Comparison of ENCODE assay signal across 28 cellular contexts in the genomic region with DNA sequence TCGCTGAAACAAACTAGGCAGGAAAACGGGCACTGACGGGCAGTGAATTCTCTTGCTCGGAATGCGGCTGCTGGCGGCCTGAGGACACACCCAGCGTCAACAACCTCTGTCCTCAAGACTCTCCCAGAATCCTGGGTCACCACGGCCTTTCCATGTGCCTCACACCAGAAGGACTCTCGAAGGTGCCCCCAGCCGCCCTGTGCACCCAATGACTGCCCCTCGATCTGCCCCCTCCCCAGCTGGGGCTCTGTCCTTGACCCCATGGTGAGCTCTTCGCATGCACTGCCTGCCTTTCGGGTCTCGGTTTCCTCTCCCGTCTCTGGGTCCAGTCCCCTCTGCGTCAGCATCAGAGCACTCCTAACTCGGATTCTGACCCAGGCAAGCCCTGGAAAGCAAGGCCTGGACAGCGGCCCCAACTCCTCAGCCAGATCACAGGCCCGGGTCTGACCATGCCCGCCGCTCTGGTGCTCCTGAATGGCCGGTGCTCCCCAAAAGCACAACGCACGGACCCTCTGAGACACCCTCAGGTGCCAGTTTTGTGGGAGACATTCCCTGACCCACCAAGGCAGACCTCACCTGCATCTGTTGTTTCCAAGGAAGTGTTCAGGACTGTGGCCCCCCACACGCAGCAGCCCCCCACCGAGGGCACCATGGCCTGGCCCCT. TPM values are rescaled to one million over a fixed set of nuclear protein-coding genes. Genes with fewer than 3 reads are reported as not detected.
DNase-seq lines count a peak whose midpoint lies in the region; ATAC-seq, FAIRE-seq and TF ChIP-seq lines count a peak whose summit lies in the region.
"Had no signal": no experiment of that assay in that cellular context is flagged by ENCODE, and none has a peak within 500 bp of the region (broad histone marks: within the 10 kb centered on the region; RNA-seq: fewer than 3 reads in every experiment).

No MANE protein-coding gene starts in this region.

- no peak overlapping the region for H2BK120ac ChIP-seq in neuronal stem cell (ENCODE audit: low read depth, low read length)

- H2BK5ac ChIP-seq in neuronal stem cell (ENCODE audit: low read length) = no peak overlapping the region

- H3K4me1 ChIP-seq in left ventricle myocardium inferior (peaks cover 57% of the 10 kb centered on the region), kidney (ENCODE audit: control insufficient read depth in 1 of 2, insufficient read depth in 1 of 2, low read depth in 1 of 2, low read length in 2 of 2) (peaks cover 0 to 2% of the 10 kb centered on the region in 2 donors), neuronal stem cell (ENCODE audit: control insufficient read depth in 2 of 2, insufficient read depth in 1 of 2, low read depth in 1 of 2, low read length in 2 of 2) (peaks cover 0 to 2% of the 10 kb centered on the region in 2 donors), upper lobe of right lung (no peaks in the 10 kb centered on the region)

- H3K4me3 ChIP-seq in left ventricle myocardium inferior (no peak overlapping the region), kidney (ENCODE audit: low read length in 2 of 2) (no peak overlapping the region), neuronal stem cell (ENCODE audit: low read length in 2 of 2) (peak overlapping the region in 1 of 2 donors; percentile 32), upper lobe of right lung (no peak overlapping the region)
- H3K4me3 ChIP-seq: heart left ventricle, SK-N-MC had no signal

- H3K4ac ChIP-seq in neuronal stem cell (ENCODE audit: low read length) = no peak overlapping the region

- no peak overlapping the region for H4K8ac ChIP-seq in neuronal stem cell (ENCODE audit: low read depth, low read length)

- no peak overlapping the region for H3K4me3 Mint-ChIP-seq in activated T-cell treated with anti-CD3 and anti-CD28 coated beads, Interleukin-2, amount 50 U/mL, for 72 hours
- H3K4me3 Mint-ChIP-seq: activated T-helper 17 cell treated with anti-CD3 and anti-CD28 coated beads, Interleukin-2, amount 50 U/mL, for 72 hours; CD4-positive, CD25-positive, alpha-beta regulatory T cell; HFFc6 had no signal

- H2BK12ac ChIP-seq in neuronal stem cell (ENCODE audit: low read length) = no peak overlapping the region

- ATAC-seq in Right ventricle myocardium inferior (no peak), upper lobe of right lung (peak; percentile 70)
- no peak for ATAC-seq in activated T-cell treated with anti-CD3 and anti-CD28 coated beads, Interleukin-2, amount 50 U/mL, for 72 hours (replicated peaks in 1 of 2)
- ATAC-seq: activated T-helper 17 cell treated with anti-CD3 and anti-CD28 coated beads, Interleukin-2, amount 50 U/mL, for 72 hours; heart left ventricle; Panc1 had no signal

- H2AFZ ChIP-seq in neuronal stem cell (ENCODE audit: low read length) = no peak overlapping the region

- H3K9me3 Mint-ChIP-seq in activated T-cell treated with anti-CD3 and anti-CD28 coated beads, Interleukin-2, amount 50 U/mL, for 72 hours = no peaks in the 10 kb centered on the region
- H3K9me3 Mint-ChIP-seq: activated T-helper 17 cell treated with anti-CD3 and anti-CD28 coated beads, Interleukin-2, amount 50 U/mL, for 72 hours; CD4-positive, CD25-positive, alpha-beta regulatory T cell; HFFc6 had no signal

- H2BK15ac ChIP-seq in neuronal stem cell (ENCODE audit: low read length) = no peak overlapping the region

- peak; percentile 14 for DNase-seq in left ventricle myocardium inferior
- DNase-seq in Right ventricle myocardium inferior (ENCODE audit: missing footprints) = no peak
- DNase-seq in kidney = peak; percentile 60
- no peak for DNase-seq in neuronal stem cell (ENCODE audit: low spot score)
- no peak for DNase-seq in upper lobe of right lung
- no peak for DNase-seq in NCI-H69 (lab: John Stamatoyannopoulos, UW)
- DNase-seq in activated T-cell treated with anti-CD3 and anti-CD28 coated beads, Interleukin-2, amount 50 U/mL, for 72 hours = no peak
- DNase-seq in AG08395 (ENCODE audit: low spot score) = no peak
- DNase-seq: activated CD4-positive, alpha-beta T cell treated with anti-CD3 and anti-CD28 coated beads, Interleukin-2, amount 50 U/mL, for 48 hours; activated CD8-positive, alpha-beta memory T cell treated with anti-CD3 and anti-CD28 coated beads, Interleukin-2, amount 50 U/mL, for 48 hours; activated naive CD4-positive, alpha-beta T cell treated with anti-CD3 and anti-CD28 coated beads, Interleukin-2, amount 50 U/mL, for 16 hours; amniotic stem cell; CD4-positive, CD25-positive, alpha-beta regulatory T cell; effector CD8-positive, alpha-beta T cell; HFFc6; Karpas-422; kidney glomerular epithelial cell; mesendoderm; NCI-H1436 treated with DMSO at 0.1 percent for 48 hours; NCI-H510A treated with DMSO at 0.1 percent for 48 hours; NK-92 treated with Interleukin-12 subunit alpha and Interleukin-12 subunit beta, amount 100 ng/mL, for 24 hours had no signal

- no peak overlapping the region for H4K91ac ChIP-seq in neuronal stem cell (ENCODE audit: low read depth, low read length, poor library complexity)

- TF ChIP-seq CTCF in left ventricle myocardium inferior (IDR thresholded peaks at IDR 0.05; ENCODE audit: borderline replicate concordance) (no peak), kidney (IDR thresholded peaks at IDR 0.05; ENCODE audit: borderline replicate concordance, extremely low read depth, insufficient read depth) (no peak), upper lobe of right lung (IDR thresholded peaks at IDR 0.05) (no peak)

- H3K79me1 ChIP-seq in neuronal stem cell (ENCODE audit: low read depth, low read length) = no peaks in the 10 kb centered on the region

- H3K36me3 ChIP-seq in left ventricle myocardium inferior (peaks cover 45% of the 10 kb centered on the region), kidney (ENCODE audit: control insufficient read depth in 1 of 2, insufficient read depth in 2 of 2, low read length in 2 of 2) (peaks cover 9 to 12% of the 10 kb centered on the region in 2 donors), neuronal stem cell (replicated peaks in 1 of 2; ENCODE audit: control insufficient read depth in 2 of 2, insufficient read depth in 2 of 2, low read length in 2 of 2) (peaks cover 2 to 15% of the 10 kb centered on the region in 2 donors), upper lobe of right lung (peaks cover 29% of the 10 kb centered on the region)

- no peaks in the 10 kb centered on the region for H3K27me3 ChIP-seq in left ventricle myocardium inferior (ENCODE audit: low read depth)
- H3K27me3 ChIP-seq in neuronal stem cell (ENCODE audit: control insufficient read depth in 3 of 3, insufficient read depth in 3 of 3, low read depth in 1 of 3, low read length in 3 of 3) = no peaks in the 10 kb centered on the region
- H3K27me3 ChIP-seq in upper lobe of right lung = no peaks in the 10 kb centered on the region
- H3K27me3 ChIP-seq: brain microvascular endothelial cell, heart left ventricle had no signal

- no peak overlapping the region for H3K14ac ChIP-seq in neuronal stem cell (ENCODE audit: low read length)

- no peak overlapping the region for H3K4me2 ChIP-seq in neuronal stem cell (ENCODE audit: insufficient read depth, low read length, poor library complexity, severe bottlenecking)

- intact Hi-C loops in left ventricle myocardium inferior (cut with micrococcal nuclease) = no loop called here
- intact Hi-C loops in Right ventricle myocardium inferior (cut with DNase I) = loop anchor here (5.0 kb wide), 1 partner anchor 52 kb away; no protein-coding TSS in a partner anchor
- intact Hi-C loops in kidney (cut with DNase I) = no loop called here
- intact Hi-C loops in upper lobe of right lung (cut with DNase I) = no loop called here

- H3K27ac Mint-ChIP-seq in activated T-cell treated with anti-CD3 and anti-CD28 coated beads, Interleukin-2, amount 50 U/mL, for 72 hours = no peak overlapping the region
- H3K27ac Mint-ChIP-seq: activated T-helper 17 cell treated with anti-CD3 and anti-CD28 coated beads, Interleukin-2, amount 50 U/mL, for 72 hours; CD4-positive, CD25-positive, alpha-beta regulatory T cell; HFFc6 had no signal

- H3K9ac ChIP-seq in kidney (ENCODE audit: low read length in 2 of 2) (no peak overlapping the region), neuronal stem cell (ENCODE audit: low read depth, low read length, poor library complexity) (no peak overlapping the region)

- peaks cover 2% of the 10 kb centered on the region in 2 donors for H3K36me3 Mint-ChIP-seq in activated T-cell treated with anti-CD3 and anti-CD28 coated beads, Interleukin-2, amount 50 U/mL, for 72 hours (ENCODE audit: insufficient read depth in 2 of 2)

- H3K27ac ChIP-seq in left ventricle myocardium inferior (replicated peaks) (peak overlapping the region; percentile 74), kidney (ENCODE audit: low read depth in 2 of 2, low read length in 2 of 2) (no peak overlapping the region), neuronal stem cell (replicated peaks; ENCODE audit: low read length) (no peak overlapping the region), upper lobe of right lung (peak overlapping the region; percentile 51)
- H3K27ac ChIP-seq: 22Rv1, brain microvascular endothelial cell, SK-N-MC had no signal

- no peak overlapping the region for H2AK5ac ChIP-seq in neuronal stem cell (ENCODE audit: low read depth, low read length)

- H3K18ac ChIP-seq in neuronal stem cell (ENCODE audit: low read length) = no peak overlapping the region

- FAIRE-seq in kidney (lab: Jason Lieb, UNC) = no peak
- FAIRE-seq: D721Med had no signal

- no peaks in the 10 kb centered on the region for H3K4me1 Mint-ChIP-seq in activated T-cell treated with anti-CD3 and anti-CD28 coated beads, Interleukin-2, amount 50 U/mL, for 72 hours (ENCODE audit: low read depth)
- H3K4me1 Mint-ChIP-seq: CD4-positive, CD25-positive, alpha-beta regulatory T cell had no signal

- H3K23ac ChIP-seq in neuronal stem cell (ENCODE audit: low read depth, low read length, poor library complexity) = peak overlapping the region; percentile 5

- WGBS in neuronal stem cell (ENCODE audit: extremely low coverage in 2 of 2, insufficient read length in 2 of 2, insufficient replicate concordance in 1 of 2), 2 donors = no CpG with 5 or more reads among the region's 26 CpGs

- no peaks in the 10 kb centered on the region for H3K27me3 Mint-ChIP-seq in activated T-cell treated with anti-CD3 and anti-CD28 coated beads, Interleukin-2, amount 50 U/mL, for 72 hours (ENCODE audit: low read depth)
- H3K27me3 Mint-ChIP-seq: activated T-helper 17 cell treated with anti-CD3 and anti-CD28 coated beads, Interleukin-2, amount 50 U/mL, for 72 hours; CD4-positive, CD25-positive, alpha-beta regulatory T cell had no signal

- no peaks in the 10 kb centered on the region for H3K9me3 ChIP-seq in left ventricle myocardium inferior (replicated peaks)
- H3K9me3 ChIP-seq in kidney (ENCODE audit: control insufficient read depth in 1 of 2, low read length in 2 of 2) = no peaks in the 10 kb centered on the region
- no peaks in the 10 kb centered on the region for H3K9me3 ChIP-seq in neuronal stem cell (replicated peaks in 1 of 2; ENCODE audit: control insufficient read depth in 2 of 2, insufficient read depth in 1 of 2, low read depth in 1 of 2, low read length in 2 of 2)
- no peaks in the 10 kb centered on the region for H3K9me3 ChIP-seq in upper lobe of right lung
- H3K9me3 ChIP-seq: heart left ventricle had no signal

RNA-seq across cellular contexts. Expression of a gene that starts 56.0 kb away (rescaled TPM):
- total RNA-seq in left ventricle myocardium inferior (22.0 TPM), Right ventricle myocardium inferior (25.3 TPM), kidney (21.7 TPM), upper lobe of right lung (21.6 TPM)
- polyA plus RNA-seq in kidney (ENCODE audit: insufficient read depth, low read depth, low replicate concordance) = 10.1 TPM
- polyA plus RNA-seq in neuronal stem cell (2013, experiment 1 of 2) = 7.3 TPM
- 8.3 TPM for polyA plus RNA-seq in neuronal stem cell (2013, experiment 2 of 2)
- total RNA-seq in activated T-cell treated with anti-CD3 and anti-CD28 coated beads, Interleukin-2, amount 50 U/mL, for 72 hours = 10 to 100 TPM; 22.2 to 31.2 TPM

RNA-seq across cellular contexts. Expression of a gene that starts 56.0 kb away (rescaled TPM):
- total RNA-seq in left ventricle myocardium inferior = 9.2 TPM
- total RNA-seq in Right ventricle myocardium inferior = 9.2 TPM
- 20.1 TPM for total RNA-seq in kidney
- polyA plus RNA-seq in kidney (ENCODE audit: insufficient read depth, low read depth, low replicate concordance) = 5.1 TPM
- polyA plus RNA-seq in neuronal stem cell (2013, experiment 1 of 2) = 5.4 TPM
- polyA plus RNA-seq in neuronal stem cell (2013, experiment 2 of 2) = 4.4 TPM
- total RNA-seq in upper lobe of right lung = 24.2 TPM
- 10 to 100 TPM; 26.7 TPM for total RNA-seq in activated T-cell treated with anti-CD3 and anti-CD28 coated beads, Interleukin-2, amount 50 U/mL, for 72 hours

Comparison
In these comparisons a context has a peak if more than half of its experiments do, and no peak if none do; other contexts are left out.
1. DNase-seq: peak in left ventricle myocardium inferior (single experiment) and kidney (single experiment); none in Right ventricle myocardium inferior (single experiment), neuronal stem cell (single experiment), upper lobe of right lung (single experiment), NCI-H69 (single experiment), activated T-cell treated with anti-CD3 and anti-CD28 coated beads, Interleukin-2, amount 50 U/mL, for 72 hours (0 of 2) and AG08395 (single experiment).
2. H3K27ac ChIP-seq: peak in left ventricle myocardium inferior (single experiment) and upper lobe of right lung (single experiment); none in kidney (0 of 2) and neuronal stem cell (single experiment).